1 cellular context compared by ENCODE assay signal in the genomic region with DNA sequence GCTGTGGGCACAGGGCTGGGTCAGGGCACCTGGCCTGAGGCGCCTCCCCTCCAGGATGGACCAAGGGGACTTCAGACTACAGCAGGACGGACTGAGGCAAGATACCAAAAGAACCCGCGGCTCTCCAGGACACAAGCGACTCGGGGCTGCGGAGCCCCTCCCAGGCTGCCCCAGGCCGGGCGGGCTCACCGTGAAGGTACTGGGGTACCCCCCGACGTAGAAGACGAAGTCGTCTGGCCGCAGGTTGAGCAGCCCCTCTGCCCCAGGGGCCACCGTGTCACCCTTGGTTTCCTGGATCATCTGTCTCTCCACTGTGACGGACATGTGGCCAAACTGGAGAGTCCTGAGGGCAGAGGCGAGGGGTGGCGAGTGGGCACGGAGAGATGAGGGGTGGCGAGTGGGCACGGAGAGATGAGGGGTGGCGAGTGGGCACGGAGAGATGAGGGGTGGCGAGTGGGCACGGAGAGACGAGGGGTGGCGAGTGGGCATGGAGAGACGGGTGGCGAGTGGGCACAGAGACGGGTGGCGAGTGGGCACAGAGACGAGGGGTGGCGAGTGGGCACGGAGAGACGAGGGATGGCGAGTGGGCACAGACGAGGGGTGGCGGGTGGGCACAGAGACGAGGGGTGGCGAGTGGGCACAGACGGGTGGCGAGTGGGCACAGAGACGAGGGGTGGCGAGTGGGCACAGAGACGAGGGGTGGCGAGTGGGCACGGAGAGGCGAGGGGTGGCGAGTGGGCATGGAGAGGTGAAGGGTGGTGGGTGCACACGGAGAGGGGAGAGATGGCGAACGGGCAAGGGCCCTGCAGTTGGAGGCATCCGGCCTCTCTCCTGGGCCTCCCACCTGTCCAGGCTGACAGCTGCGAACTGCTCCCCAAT.
A peak's percentile ranks its signal among the peaks of the same experiment; 100 is the strongest.
TF ChIP-seq lines count a peak whose summit lies in the region.

No MANE protein-coding gene starts in this region.

TF ChIP-seq in K562, 482 proteins besides CTCF, POLR2A, EP300 and RAD21:
- TF ChIP-seq FOXA3 (CRISPR knock-in tag; conservative IDR thresholded peaks at IDR 0.05 in 1 of 2, IDR thresholded peaks at IDR 0.05 in 1 of 2), result no peak
- TF ChIP-seq, protein P1, sequence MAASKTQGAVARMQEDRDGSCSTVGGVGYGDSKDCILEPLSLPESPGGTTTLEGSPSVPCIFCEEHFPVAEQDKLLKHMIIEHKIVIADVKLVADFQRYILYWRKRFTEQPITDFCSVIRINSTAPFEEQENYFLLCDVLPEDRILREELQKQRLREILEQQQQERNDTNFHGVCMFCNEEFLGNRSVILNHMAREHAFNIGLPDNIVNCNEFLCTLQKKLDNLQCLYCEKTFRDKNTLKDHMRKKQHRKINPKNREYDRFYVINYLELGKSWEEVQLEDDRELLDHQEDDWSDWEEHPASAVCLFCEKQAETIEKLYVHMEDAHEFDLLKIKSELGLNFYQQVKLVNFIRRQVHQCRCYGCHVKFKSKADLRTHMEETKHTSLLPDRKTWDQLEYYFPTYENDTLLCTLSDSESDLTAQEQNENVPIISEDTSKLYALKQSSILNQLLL (CRISPR knock-in tag; IDR thresholded peaks at IDR 0.05; ENCODE audit: borderline replicate concordance), result no peak
- no peak for TF ChIP-seq ZFX (CRISPR knock-in tag; IDR thresholded peaks at IDR 0.05)
- no peak for TF ChIP-seq BCL6 (CRISPR knock-in tag; IDR thresholded peaks at IDR 0.05)
- 0 out of 2 replicates have a peak, but pooled peaks have one; percentile 56 for TF ChIP-seq RBM14 (IDR thresholded peaks at IDR 0.05; ENCODE audit: borderline replicate concordance, insufficient read depth, low read depth, low read length)
- TF ChIP-seq EP400 (IDR thresholded peaks at IDR 0.05), result no peak
- no peak for TF ChIP-seq ERF (CRISPR knock-in tag; IDR thresholded peaks at IDR 0.05)
- TF ChIP-seq SAFB (IDR thresholded peaks at IDR 0.05; ENCODE audit: borderline replicate concordance, low read depth, low read length), result peak; percentile 64
- 0 out of 2 replicates have a peak, but pooled peaks have one; percentile 16 for TF ChIP-seq MYNN (IDR thresholded peaks at IDR 0.05)
- no peak for TF ChIP-seq MYNN (CRISPR knock-in tag; IDR thresholded peaks at IDR 0.05)
- TF ChIP-seq ZNF212 (CRISPR knock-in tag; IDR thresholded peaks at IDR 0.05), result no peak
- no peak for TF ChIP-seq ZNF165 (CRISPR knock-in tag; IDR thresholded peaks at IDR 0.05; ENCODE audit: borderline replicate concordance)
- TF ChIP-seq GATA2 (CRISPR knock-in tag; IDR thresholded peaks at IDR 0.05), result no peak
- TF ChIP-seq ATF1 (CRISPR knock-in tag; IDR thresholded peaks at IDR 0.05), result no peak
- no peak for TF ChIP-seq ATF1 (tag; IDR thresholded peaks at IDR 0.05)
- TF ChIP-seq SUPT5H (IDR thresholded peaks at IDR 0.05), result no peak
- no peak for TF ChIP-seq HNRNPLL (IDR thresholded peaks at IDR 0.05; ENCODE audit: low read depth, low read length, poor library complexity, severe bottlenecking)
- no peak for TF ChIP-seq ZNF764 (CRISPR knock-in tag; IDR thresholded peaks at IDR 0.05; ENCODE audit: low read depth)
- TF ChIP-seq KDM2B (CRISPR knock-in tag; IDR thresholded peaks at IDR 0.05), result no peak
- TF ChIP-seq ZNF444 (CRISPR knock-in tag; IDR thresholded peaks at IDR 0.05), result no peak
- peak; percentile 45; the same call in 1 of the 2 replicates for TF ChIP-seq RBFOX2 (IDR thresholded peaks at IDR 0.05; ENCODE audit: low read depth, low read length)
- no peak for TF ChIP-seq GATAD2B (IDR thresholded peaks at IDR 0.05; ENCODE audit: borderline replicate concordance)
- no peak for TF ChIP-seq DNMT1 (IDR thresholded peaks at IDR 0.05)
- TF ChIP-seq NFIC (IDR thresholded peaks at IDR 0.05), result no peak
- TF ChIP-seq, protein P2, sequence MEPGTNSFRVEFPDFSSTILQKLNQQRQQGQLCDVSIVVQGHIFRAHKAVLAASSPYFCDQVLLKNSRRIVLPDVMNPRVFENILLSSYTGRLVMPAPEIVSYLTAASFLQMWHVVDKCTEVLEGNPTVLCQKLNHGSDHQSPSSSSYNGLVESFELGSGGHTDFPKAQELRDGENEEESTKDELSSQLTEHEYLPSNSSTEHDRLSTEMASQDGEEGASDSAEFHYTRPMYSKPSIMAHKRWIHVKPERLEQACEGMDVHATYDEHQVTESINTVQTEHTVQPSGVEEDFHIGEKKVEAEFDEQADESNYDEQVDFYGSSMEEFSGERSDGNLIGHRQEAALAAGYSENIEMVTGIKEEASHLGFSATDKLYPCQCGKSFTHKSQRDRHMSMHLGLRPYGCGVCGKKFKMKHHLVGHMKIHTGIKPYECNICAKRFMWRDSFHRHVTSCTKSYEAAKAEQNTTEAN (CRISPR knock-in tag; IDR thresholded peaks at IDR 0.05), result no peak
- TF ChIP-seq HNRNPL (IDR thresholded peaks at IDR 0.05; ENCODE audit: low read depth, low read length), result peak; percentile 100
- no peak for TF ChIP-seq HMG20A (CRISPR knock-in tag; conservative IDR thresholded peaks at IDR 0.05)
- TF ChIP-seq, protein P3, sequence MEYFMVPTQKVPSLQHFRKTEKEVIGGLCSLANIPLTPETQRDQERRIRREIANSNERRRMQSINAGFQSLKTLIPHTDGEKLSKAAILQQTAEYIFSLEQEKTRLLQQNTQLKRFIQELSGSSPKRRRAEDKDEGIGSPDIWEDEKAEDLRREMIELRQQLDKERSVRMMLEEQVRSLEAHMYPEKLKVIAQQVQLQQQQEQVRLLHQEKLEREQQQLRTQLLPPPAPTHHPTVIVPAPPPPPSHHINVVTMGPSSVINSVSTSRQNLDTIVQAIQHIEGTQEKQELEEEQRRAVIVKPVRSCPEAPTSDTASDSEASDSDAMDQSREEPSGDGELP (CRISPR knock-in tag; IDR thresholded peaks at IDR 0.05; ENCODE audit: borderline replicate concordance), result no peak
